ENCODE assay signal across 12 cellular contexts in the genomic region with DNA sequence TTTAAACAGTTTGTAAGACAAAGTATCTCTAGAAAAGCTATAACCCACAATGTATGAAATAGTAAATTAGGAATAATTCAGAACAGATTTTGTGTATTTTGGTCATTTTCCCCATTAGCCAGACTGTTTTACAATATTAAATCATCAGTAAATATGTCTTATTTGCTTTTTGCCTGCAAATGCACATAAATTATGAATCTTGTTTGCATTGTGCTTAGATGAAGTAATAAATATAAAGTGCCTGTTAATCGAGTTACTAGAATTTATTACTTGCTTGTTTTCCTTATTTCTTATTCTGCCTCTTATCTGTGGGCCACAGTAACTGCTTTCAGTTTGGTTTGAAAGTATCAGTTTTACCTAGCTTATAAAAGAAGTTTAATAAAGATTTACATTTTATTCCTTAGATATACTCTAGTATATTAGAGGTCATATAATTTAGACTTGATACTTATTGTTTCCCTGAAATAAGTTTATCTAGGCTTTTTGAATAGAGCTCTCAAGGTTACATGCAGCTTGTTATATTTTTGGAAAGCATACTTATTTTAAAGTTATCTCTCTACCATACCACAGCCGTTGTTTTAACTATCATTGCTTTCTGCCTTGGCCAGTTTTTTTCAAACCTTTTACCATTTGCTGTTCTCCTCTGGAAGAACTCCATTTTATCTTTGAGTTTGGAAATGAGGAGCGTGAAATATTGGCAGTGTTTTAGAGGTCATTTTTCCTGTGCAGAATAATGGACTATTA.
A peak's percentile ranks its signal among the peaks of the same experiment; 100 is the strongest.
DNase-seq lines count a peak whose midpoint lies in the region; ATAC-seq and TF ChIP-seq lines count a peak whose summit lies in the region.
"Had no signal": no experiment of that assay in that cellular context is flagged by ENCODE, and none has a peak within 500 bp of the region (broad histone marks: within the 10 kb centered on the region; RNA-seq: fewer than 3 reads in every experiment).

No MANE protein-coding gene starts in this region.

- H3K27me3 Mint-ChIP-seq in brain, result no peaks in the 10 kb centered on the region
- no peaks in the 10 kb centered on the region for H3K27me3 Mint-ChIP-seq in nephron (ENCODE audit: low read depth)
- H3K27me3 Mint-ChIP-seq: CD4-positive, CD25-positive, alpha-beta regulatory T cell had no signal

- 37 to 47% (median 41%) methylated on average over 3 of the region's 3 CpGs for WGBS in heart left ventricle, 4 donors

- no peaks in the 10 kb centered on the region for H3K27me3 ChIP-seq in heart left ventricle
- H3K27me3 ChIP-seq: BLaER1 treated with 17β-estradiol and CSF1 and Interleukin-3, amounts not matched to agents 10 nM and 100 nM had no signal

- peaks cover 0 to 21% (median 1%) of the 10 kb centered on the region in 12 donors for H3K4me1 ChIP-seq in heart left ventricle
- H3K4me1 ChIP-seq: BLaER1 treated with 17β-estradiol and CSF1 and Interleukin-3, amounts not matched to agents 10 nM and 100 nM had no signal

- no peaks in the 10 kb centered on the region for H3K9me3 Mint-ChIP-seq in brain
- H3K9me3 Mint-ChIP-seq in nephron, result no peaks in the 10 kb centered on the region

- peak in 3 of 4 donors; percentile 24 to 27 (median 25) for ATAC-seq in heart left ventricle
- ATAC-seq in Right ventricle myocardium inferior, result no peak
- ATAC-seq in HG03439 (IDR thresholded peaks at IDR 0.05; ENCODE audit: unreplicated experiment), result no peak
- ATAC-seq: HCT116 had no signal

- DNase-seq in heart left ventricle, result no peak
- no peak for DNase-seq in Right ventricle myocardium inferior (ENCODE audit: missing footprints)
- peak; percentile 22 for DNase-seq in LNCaP clone FGC (ENCODE audit: low read depth)
- no peak for DNase-seq in nucleus accumbens (lab: John Stamatoyannopoulos, UW)
- DNase-seq: CD4-positive, CD25-positive, alpha-beta regulatory T cell; DMS53; GF-D8 had no signal

- TF ChIP-seq POLR2A in heart left ventricle (IDR thresholded peaks at IDR 0.05), result no peak

- H3K36me3 Mint-ChIP-seq in brain, result peaks cover 50% of the 10 kb centered on the region
- peaks cover 10% of the 10 kb centered on the region for H3K36me3 Mint-ChIP-seq in nephron (ENCODE audit: low read depth)
- H3K36me3 Mint-ChIP-seq: CD4-positive, CD25-positive, alpha-beta regulatory T cell had no signal

- peak overlapping the region in 8 of 12 donors; percentile 1 to 32 (median 10) for H3K4me3 ChIP-seq in heart left ventricle
- no peak overlapping the region for H3K4me3 ChIP-seq in LNCaP clone FGC (ENCODE audit: low read depth, low read length)
- H3K4me3 ChIP-seq: BLaER1 treated with 17β-estradiol and CSF1 and Interleukin-3, amounts not matched to agents 10 nM and 100 nM had no signal

- intact Hi-C loops in heart left ventricle (cut with DNase I) (loop anchor here in 2 of 10 donors (10.0 kb wide), 2 partner anchors 55 to 545 kb away; no protein-coding TSS in a partner anchor), Right ventricle myocardium inferior (cut with DNase I) (loop anchor here (10.0 kb wide), 1 partner anchor 535 kb away; no protein-coding TSS in a partner anchor)

- H3K27ac ChIP-seq in heart left ventricle, result peak overlapping the region; percentile 2 to 73 (median 62)
- H3K27ac ChIP-seq: BLaER1 treated with 17β-estradiol and CSF1 and Interleukin-3, amounts not matched to agents 10 nM and 100 nM had no signal

- H3K27ac Mint-ChIP-seq in brain (peak overlapping the region in 4 of 5 experiments; percentile 4 to 74 (median 40)), nephron (peak overlapping the region; percentile 7 to 69 (median 17))
- H3K27ac Mint-ChIP-seq: CD4-positive, CD25-positive, alpha-beta regulatory T cell had no signal

- H3K4me1 Mint-ChIP-seq in brain, result peaks cover 17% of the 10 kb centered on the region
- H3K4me1 Mint-ChIP-seq in nephron, result peaks cover 22% of the 10 kb centered on the region
- H3K4me1 Mint-ChIP-seq: CD4-positive, CD25-positive, alpha-beta regulatory T cell had no signal

- peaks cover 0 to 27% (median 7%) of the 10 kb centered on the region in 9 donors for H3K36me3 ChIP-seq in heart left ventricle

- H3K4me3 Mint-ChIP-seq in brain (peak overlapping the region in 2 of 5 experiments; percentile 5 to 12), nephron (peak overlapping the region in 1 of 3 experiments; percentile 1)
- H3K4me3 Mint-ChIP-seq: CD4-positive, CD25-positive, alpha-beta regulatory T cell had no signal

- H3K9me3 ChIP-seq in heart left ventricle, result no peaks in the 10 kb centered on the region
- H3K9me3 ChIP-seq: BLaER1 treated with 17β-estradiol and CSF1 and Interleukin-3, amounts not matched to agents 10 nM and 100 nM had no signal

- TF ChIP-seq CTCF in heart left ventricle (IDR thresholded peaks at IDR 0.05) (no peak), LNCaP clone FGC (IDR thresholded peaks at IDR 0.05; ENCODE audit: control insufficient read depth, extremely low read depth, insufficient read depth) (no peak), brain (conservative IDR thresholded peaks at IDR 0.05) (no peak), nephron (IDR thresholded peaks at IDR 0.05; ENCODE audit: unreplicated experiment in 3 of 3) (no peak)

Comparison
In these comparisons a context has a peak if more than half of its experiments do, and no peak if none do; other contexts are left out.
1. ATAC-seq: peak in heart left ventricle (3 of 4); none in Right ventricle myocardium inferior (single experiment) and HG03439 (single experiment).